In the genomic region with DNA sequence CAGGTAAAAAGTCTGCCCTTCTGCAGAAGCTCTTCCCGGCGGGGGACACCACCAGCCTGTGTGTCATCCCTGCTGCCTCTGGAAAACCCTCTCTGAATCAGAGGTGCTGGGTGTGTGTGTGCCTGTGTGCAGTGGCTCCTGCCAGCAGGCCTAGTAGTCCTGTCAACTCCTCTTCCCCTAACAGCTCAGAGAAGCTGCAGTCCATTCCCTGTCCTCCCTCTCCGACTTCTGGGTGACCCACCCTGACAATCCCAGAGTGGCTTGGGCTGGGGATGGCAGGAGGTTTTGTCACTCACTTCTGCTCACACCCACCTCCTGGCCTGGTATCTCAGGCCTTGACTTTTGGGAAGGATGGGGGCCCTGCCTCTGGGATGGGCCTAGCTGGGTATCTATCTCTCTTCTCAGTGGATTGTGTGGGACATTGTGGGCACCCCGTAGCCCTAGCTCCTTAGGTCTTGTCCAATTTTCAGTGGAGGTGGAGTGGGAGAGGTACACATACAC, we compare ENCODE assay signal across 13 cellular contexts. TPM values are rescaled to one million over a fixed set of nuclear protein-coding genes. Genes with fewer than 3 reads are reported as not detected.
A peak's percentile ranks its signal among the peaks of the same experiment; 100 is the strongest.
DNase-seq lines count a peak whose midpoint lies in the region; ATAC-seq, FAIRE-seq and TF ChIP-seq lines count a peak whose summit lies in the region.
"Had no signal": no experiment of that assay in that cellular context is flagged by ENCODE, and none has a peak within 500 bp of the region (broad histone marks: within the 10 kb centered on the region; RNA-seq: fewer than 3 reads in every experiment).

No MANE protein-coding gene starts in this region.

- H3K36me3 Mint-ChIP-seq in CD4-positive, alpha-beta memory T cell: peaks cover 0 to 7% of the 10 kb centered on the region in 2 donors
- H3K36me3 Mint-ChIP-seq in nephron progenitor cell (ENCODE audit: low read depth): no peaks in the 10 kb centered on the region

- intact Hi-C loops in CD4-positive, alpha-beta memory T cell (cut with micrococcal nuclease): no loop called here

- H3K9me3 ChIP-seq in CD4-positive, alpha-beta memory T cell (ENCODE audit: control insufficient read depth in 1 of 2, low read length in 2 of 2): no peaks in the 10 kb centered on the region

- H3K27me3 ChIP-seq in CD4-positive, alpha-beta memory T cell (ENCODE audit: insufficient read depth, low read length): no peaks in the 10 kb centered on the region
- H3K27me3 ChIP-seq in H7 (ENCODE audit: control insufficient read depth, insufficient read depth, low read length): peaks cover 98% of the 10 kb centered on the region
- H3K27me3 ChIP-seq in bronchial epithelial cell (ENCODE audit: control insufficient read depth, insufficient read depth, low read length): peaks cover 2% of the 10 kb centered on the region

- no peak for ATAC-seq in GM21381 (IDR thresholded peaks at IDR 0.05; ENCODE audit: unreplicated experiment)

- H3K27ac Mint-ChIP-seq in CD4-positive, alpha-beta memory T cell: peak overlapping the region; percentile 71 to 97 (median 89)
- H3K27ac Mint-ChIP-seq in nephron progenitor cell: no peak overlapping the region
- H3K27ac Mint-ChIP-seq: T-helper 1 cell treated with Interleukin-12 subunit alpha and Interleukin-12 subunit beta and Interleukin-4 antibody, amounts not matched to agents 30 μg/mL and 1 μg/mL, for 36 hours had no signal

- DNase-seq in CD4-positive, alpha-beta memory T cell: no peak
- DNase-seq in H7 (peak; percentile 48), bronchial epithelial cell (ENCODE audit: low read depth) (peak; percentile 87), nephron progenitor cell (no peak), NCI-H1436 treated with DMSO at 0.1 percent for 48 hours (lab: John Stamatoyannopoulos, UW) (no peak), globus pallidus (ENCODE audit: low spot score) (no peak)
- DNase-seq in NK-92 treated with Interleukin-12 subunit alpha and Interleukin-12 subunit beta, amount 100 ng/mL, for 24 hours (lab: John Stamatoyannopoulos, UW): no peak
- DNase-seq: DND-41; effector CD8-positive, alpha-beta T cell; NCI-H226; occipital lobe had no signal

- H3K4me1 Mint-ChIP-seq in CD4-positive, alpha-beta memory T cell: peaks cover 46 to 74% (median 60%) of the 10 kb centered on the region in 4 donors
- peaks cover 22% of the 10 kb centered on the region for H3K4me1 Mint-ChIP-seq in nephron progenitor cell

- H3K4me3 ChIP-seq in CD4-positive, alpha-beta memory T cell (ENCODE audit: low read length in 2 of 2): no peak overlapping the region
- no peak overlapping the region for H3K4me3 ChIP-seq in H7 (ENCODE audit: insufficient read depth, low read depth, low read length)
- H3K4me3 ChIP-seq in bronchial epithelial cell (ENCODE audit: low read depth, low read length): no peak overlapping the region

- H3K4me3 Mint-ChIP-seq in CD4-positive, alpha-beta memory T cell: peak overlapping the region; percentile 72 to 91 (median 75)
- peak overlapping the region; percentile 28 for H3K4me3 Mint-ChIP-seq in nephron progenitor cell
- H3K4me3 Mint-ChIP-seq: T-helper 1 cell treated with Interleukin-12 subunit alpha and Interleukin-12 subunit beta and Interleukin-4 antibody, amounts not matched to agents 30 μg/mL and 1 μg/mL, for 36 hours had no signal

- H3K36me3 ChIP-seq in CD4-positive, alpha-beta memory T cell (ENCODE audit: insufficient read depth, low read length): no peaks in the 10 kb centered on the region
- H3K36me3 ChIP-seq in H7 (replicated peaks; ENCODE audit: control insufficient read depth, insufficient read depth, low read length) (no peaks in the 10 kb centered on the region), bronchial epithelial cell (ENCODE audit: control insufficient read depth, insufficient read depth, low read length) (no peaks in the 10 kb centered on the region)

- H3K27ac ChIP-seq in CD4-positive, alpha-beta memory T cell (ENCODE audit: low read depth, low read length): peak overlapping the region; percentile 50

- FAIRE-seq in bronchial epithelial cell (lab: Jason Lieb, UNC): no peak

- peaks cover 0 to 4% of the 10 kb centered on the region in 2 donors for H3K27me3 Mint-ChIP-seq in CD4-positive, alpha-beta memory T cell
- H3K27me3 Mint-ChIP-seq in nephron progenitor cell (ENCODE audit: low read depth, poor library complexity): peaks cover 90% of the 10 kb centered on the region

- POLR2A ChIA-PET in CD4-positive, alpha-beta memory T cell (lab: Charles Lee; ENCODE audit: partially characterized antibody): interaction anchor here (16.5 kb wide), 1 partner anchor 12 kb away, joined by 667 read pairs; no protein-coding TSS in a partner anchor

- peaks cover 63% of the 10 kb centered on the region for H3K4me1 ChIP-seq in CD4-positive, alpha-beta memory T cell (ENCODE audit: insufficient read depth, low read length)

- TF ChIP-seq CTCF in bronchial epithelial cell (IDR thresholded peaks at IDR 0.05; ENCODE audit: insufficient read depth, low read length, severe bottlenecking): no peak
- no peak for TF ChIP-seq CTCF in nephron progenitor cell (IDR thresholded peaks at IDR 0.05)

- H3K9me3 Mint-ChIP-seq in CD4-positive, alpha-beta memory T cell: no peaks in the 10 kb centered on the region
- H3K9me3 Mint-ChIP-seq in nephron progenitor cell: no peaks in the 10 kb centered on the region
- H3K9me3 Mint-ChIP-seq: T-helper 1 cell treated with Interleukin-12 subunit alpha and Interleukin-12 subunit beta and Interleukin-4 antibody, amounts not matched to agents 30 μg/mL and 1 μg/mL, for 36 hours had no signal

- CTCF ChIA-PET in CD4-positive, alpha-beta memory T cell (lab: Charles Lee; ENCODE audit: partially characterized antibody): interaction anchor here (16.6 kb wide), 1 partner anchor 15 kb away, joined by 1167 read pairs; no protein-coding TSS in a partner anchor

RNA-seq across cellular contexts. Expression of gene WNT10A, which starts 2.3 kb away (rescaled TPM):
- 10 to 100 TPM; 11.1 to 12.4 TPM for total RNA-seq in CD4-positive, alpha-beta memory T cell
- polyA plus RNA-seq in CD4-positive, alpha-beta memory T cell: 1 to 10 TPM; 7.6 to 8.1 TPM
- 0.33 TPM in 1 of 2 replicates, not detected in the other for total RNA-seq in H7 (2014; rRNA removed; shearing (Covaris generic))
- total RNA-seq in bronchial epithelial cell: 2.3 and 2.4 TPM in 2 replicates
- total RNA-seq: occipital lobe had no signal

RNA-seq across cellular contexts. Expression of gene WNT6, which starts 23.3 kb away (rescaled TPM):
- total RNA-seq in CD4-positive, alpha-beta memory T cell: under 1 TPM in 1 of 2 experiments, not detected in 1; 0.26 TPM
- not detected for polyA plus RNA-seq in CD4-positive, alpha-beta memory T cell
- total RNA-seq in H7 (2014; rRNA removed; shearing (Covaris generic)): not detected in 2 replicates
- total RNA-seq in bronchial epithelial cell: not detected in 2 replicates
- total RNA-seq: occipital lobe had no signal

RNA-seq across cellular contexts. Expression of gene PRKAG3, which starts 51.3 kb away (rescaled TPM):
- not detected for total RNA-seq in CD4-positive, alpha-beta memory T cell
- not detected for polyA plus RNA-seq in CD4-positive, alpha-beta memory T cell
- not detected in 2 replicates for total RNA-seq in H7 (2014; rRNA removed; shearing (Covaris generic))
- total RNA-seq in bronchial epithelial cell: not detected in 2 replicates
- total RNA-seq: occipital lobe had no signal

Comparison
In these comparisons a context has a peak if more than half of its experiments do, and no peak if none do; other contexts are left out.
1. DNase-seq: peak in H7 (single experiment) and bronchial epithelial cell (single experiment); none in CD4-positive, alpha-beta memory T cell (0 of 5), nephron progenitor cell (single experiment), NCI-H1436 treated with DMSO at 0.1 percent for 48 hours (single experiment), NK-92 treated with Interleukin-12 subunit alpha and Interleukin-12 subunit beta, amount 100 ng/mL, for 24 hours (single experiment) and globus pallidus (single experiment).